ENCODE assay signal across 12 cellular contexts in genomic region chr5:123441408-123441807, GRCh38. TPM values are rescaled to one million over a fixed set of nuclear protein-coding genes. Genes with fewer than 3 reads are reported as not detected.
DNase-seq lines count a peak whose midpoint lies in the region; ATAC-seq, FAIRE-seq and TF ChIP-seq lines count a peak whose summit lies in the region.
"Had no signal": no experiment of that assay in that cellular context is flagged by ENCODE, and none has a peak within 500 bp of the region (broad histone marks: within the 10 kb centered on the region; RNA-seq: fewer than 3 reads in every experiment).

No MANE protein-coding gene starts in this region.

- H3K9me3 Mint-ChIP-seq in activated T-cell treated with anti-CD3 and anti-CD28 coated beads, Interleukin-2, amount 50 U/mL, for 72 hours = no peaks in the 10 kb centered on the region

- H3K4me3 Mint-ChIP-seq in activated T-cell treated with anti-CD3 and anti-CD28 coated beads, Interleukin-2, amount 50 U/mL, for 72 hours = peak overlapping the region; percentile 24 to 59

- FAIRE-seq in GM19239 (lab: Jason Lieb, UNC) = no peak
- FAIRE-seq: bronchial epithelial cell had no signal

- H3K4me2 ChIP-seq in smooth muscle cell = no peak overlapping the region

- TF ChIP-seq CTCF in GM12865 (IDR thresholded peaks at IDR 0.05; ENCODE audit: insufficient read depth, low read depth, low read length, missing control alignments) (no peak), smooth muscle cell (IDR thresholded peaks at IDR 0.05; ENCODE audit: borderline replicate concordance, insufficient read depth, poor library complexity, severe bottlenecking) (no peak)

- peaks cover 40% of the 10 kb centered on the region for H3K4me1 Mint-ChIP-seq in activated T-cell treated with anti-CD3 and anti-CD28 coated beads, Interleukin-2, amount 50 U/mL, for 72 hours (ENCODE audit: low read depth)

- no peaks in the 10 kb centered on the region for H3K9me3 ChIP-seq in smooth muscle cell (replicated peaks; ENCODE audit: low read depth)
- H3K9me3 ChIP-seq: MG63 had no signal

- no peaks in the 10 kb centered on the region for H3F3A ChIP-seq in smooth muscle cell (ENCODE audit: low read depth)

- 91% methylated on average over 1 of the region's 1 CpG for WGBS in smooth muscle cell (ENCODE audit: low lambda C conversion rate)

- H3K79me2 ChIP-seq in smooth muscle cell (ENCODE audit: low read depth) = no peaks in the 10 kb centered on the region

- H3K27ac ChIP-seq in smooth muscle cell (ENCODE audit: low read depth) = no peak overlapping the region
- H3K27ac ChIP-seq: HL-60 had no signal

- H3K36me3 ChIP-seq in smooth muscle cell (ENCODE audit: low read depth) = no peaks in the 10 kb centered on the region
- H3K36me3 ChIP-seq: MG63 had no signal

- H3K4me3 ChIP-seq in GM12865 (ENCODE audit: low read depth, low read length) (no peak overlapping the region), smooth muscle cell (no peak overlapping the region)
- H3K4me3 ChIP-seq: MG63 had no signal

- H3K9ac ChIP-seq in smooth muscle cell (ENCODE audit: low read depth) = no peak overlapping the region

- peak overlapping the region; percentile 94 for H3K27ac Mint-ChIP-seq in activated T-cell treated with anti-CD3 and anti-CD28 coated beads, Interleukin-2, amount 50 U/mL, for 72 hours

- ATAC-seq in GM19035 (IDR thresholded peaks at IDR 0.05; ENCODE audit: unreplicated experiment) = peak; percentile 70
- peak; percentile 36 for ATAC-seq in HG03060 (IDR thresholded peaks at IDR 0.05; ENCODE audit: low read depth, unreplicated experiment)
- ATAC-seq in activated T-cell treated with anti-CD3 and anti-CD28 coated beads, Interleukin-2, amount 50 U/mL, for 72 hours (replicated peaks in 1 of 2) = peak; percentile 84 to 91

- DNase-seq in GM12865 (ENCODE audit: low read depth) = peak; percentile 72
- DNase-seq in activated T-cell treated with anti-CD3 and anti-CD28 coated beads, Interleukin-2, amount 50 U/mL, for 72 hours = peak; percentile 82 to 84
- DNase-seq in NCI-H345 (lab: John Stamatoyannopoulos, UW) = no peak
- DNase-seq in GM19239 (ENCODE audit: insufficient read length, low spot score) = no peak
- no peak for DNase-seq in cerebellar nuclear complex (lab: John Stamatoyannopoulos, UW)
- DNase-seq in smooth muscle cell (lab: John Stamatoyannopoulos, UW; ENCODE audit: unreplicated experiment) = no peak
- DNase-seq: mesendoderm, MG63 had no signal

- no peaks in the 10 kb centered on the region for H3K36me3 Mint-ChIP-seq in activated T-cell treated with anti-CD3 and anti-CD28 coated beads, Interleukin-2, amount 50 U/mL, for 72 hours (ENCODE audit: insufficient read depth in 2 of 2)

- peaks cover 16% of the 10 kb centered on the region for H3K27me3 Mint-ChIP-seq in activated T-cell treated with anti-CD3 and anti-CD28 coated beads, Interleukin-2, amount 50 U/mL, for 72 hours (ENCODE audit: low read depth)

- no peaks in the 10 kb centered on the region for H4K20me1 ChIP-seq in smooth muscle cell (ENCODE audit: low read depth)

- H3K4me1 ChIP-seq in smooth muscle cell (ENCODE audit: low read depth) = no peaks in the 10 kb centered on the region

- peaks cover 9% of the 10 kb centered on the region for H3K27me3 ChIP-seq in smooth muscle cell (ENCODE audit: low read depth)
- H3K27me3 ChIP-seq: MG63 had no signal

- H2AFZ ChIP-seq in smooth muscle cell (ENCODE audit: low read depth) = no peak overlapping the region

RNA-seq across cellular contexts. Expression of gene CEP120, which starts 18.2 kb away (rescaled TPM):
- total RNA-seq in activated T-cell treated with anti-CD3 and anti-CD28 coated beads, Interleukin-2, amount 50 U/mL, for 72 hours = 10 to 100 TPM; 56.2 to 60.1 TPM
- 26.1 and 30.2 TPM in 2 replicates for total RNA-seq in smooth muscle cell
- 6.5 and 10.5 TPM in 2 replicates for polyA plus RNA-seq in smooth muscle cell

Comparison
In these comparisons a context has a peak if more than half of its experiments do, and no peak if none do; other contexts are left out.
1. DNase-seq: peak in GM12865 (single experiment) and activated T-cell treated with anti-CD3 and anti-CD28 coated beads, Interleukin-2, amount 50 U/mL, for 72 hours (2 of 2); none in NCI-H345 (single experiment), GM19239 (single experiment), cerebellar nuclear complex (0 of 2) and smooth muscle cell (single experiment).
2. ATAC-seq: peak in every context shown above with its lines; median percentile 88 in activated T-cell treated with anti-CD3 and anti-CD28 coated beads, Interleukin-2, amount 50 U/mL, for 72 hours; 70 in GM19035; 36 in HG03060.